ENCODE assay signal across 31 cellular contexts in the genomic region with DNA sequence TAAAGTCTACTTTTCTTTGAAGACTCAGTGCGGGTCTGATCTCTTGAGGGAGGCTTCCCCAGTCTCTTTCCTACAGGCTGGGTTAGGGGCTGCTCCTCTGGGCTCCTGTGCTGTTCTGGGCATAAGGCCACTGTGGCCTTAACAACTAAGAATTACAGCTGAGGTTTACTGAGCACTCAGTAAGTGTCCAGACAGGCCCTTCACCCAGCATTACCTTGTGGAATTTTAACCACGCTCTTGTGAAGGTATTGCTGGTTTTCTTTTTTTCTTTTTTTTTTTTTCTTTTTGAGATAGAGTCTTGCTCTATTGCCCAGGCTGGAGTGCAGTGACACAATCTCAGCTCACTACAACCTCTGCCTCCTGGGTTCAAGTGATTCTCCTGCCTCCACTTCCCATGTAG. TPM values are rescaled to one million over a fixed set of nuclear protein-coding genes. Genes with fewer than 3 reads are reported as not detected.
"Had no signal": no experiment of that assay in that cellular context is flagged by ENCODE, and none has a peak within 500 bp of the region (broad histone marks: within the 10 kb centered on the region; RNA-seq: fewer than 3 reads in every experiment).

No MANE protein-coding gene starts in this region.

- H3K36me3 ChIP-seq: ascending aorta, brain microvascular endothelial cell, esophagus muscularis mucosa, gastrocnemius medialis had no signal

- H3K27ac ChIP-seq: ascending aorta, brain microvascular endothelial cell, coronary artery, esophagus muscularis mucosa, foreskin keratinocyte, gastrocnemius medialis had no signal

- FAIRE-seq: bronchial epithelial cell had no signal

- H3K4me1 ChIP-seq: foreskin keratinocyte had no signal

- ATAC-seq: activated CD4-positive, alpha-beta T cell treated with anti-CD3 and anti-CD28 coated beads for 36 hours; activated CD8-positive, alpha-beta memory T cell treated with anti-CD3 and anti-CD28 coated beads, Interleukin-2, amount 10 ng/mL, durations not matched to agents 7 days and 5 days; activated CD8-positive, alpha-beta T cell treated with anti-CD3 and anti-CD28 coated beads, Interleukin-2, amount 10 ng/mL, durations not matched to agents 7 days and 5 days; activated naive CD4-positive, alpha-beta T cell treated with anti-CD3 and anti-CD28 coated beads, Interleukin-2, amount 50 U/mL, for 72 hours; foreskin keratinocyte; gastrocnemius medialis had no signal

- H3K9me3 ChIP-seq: ascending aorta, esophagus muscularis mucosa, gastrocnemius medialis had no signal

- H3K4me3 ChIP-seq: ascending aorta, coronary artery, dorsolateral prefrontal cortex, esophagus muscularis mucosa, gastrocnemius medialis had no signal

- DNase-seq: activated CD4-positive, alpha-beta memory T cell treated with anti-CD3 and anti-CD28 coated beads for 36 hours; activated CD4-positive, alpha-beta T cell treated with anti-CD3 and anti-CD28 coated beads for 36 hours; activated CD4-positive, alpha-beta T cell treated with anti-CD3 and anti-CD28 coated beads, Interleukin-2, amount 10 ng/mL, durations not matched to agents 24 days and 14 days; activated CD4-positive, CD25-positive, alpha-beta regulatory T cell; activated CD4-positive, CD25-positive, alpha-beta regulatory T cell treated with anti-CD3 and anti-CD28 coated beads, Interleukin-2, amount 50 U/mL, for 72 hours; activated CD8-positive, alpha-beta memory T cell treated with anti-CD3 and anti-CD28 coated beads, Interleukin-2, amount 10 ng/mL, durations not matched to agents 7 days and 5 days; activated CD8-positive, alpha-beta memory T cell treated with anti-CD3 and anti-CD28 coated beads, Interleukin-2, amount 50 U/mL, for 4 hours; activated CD8-positive, alpha-beta T cell treated with anti-CD3 and anti-CD28 coated beads, Interleukin-2, amount 10 ng/mL, durations not matched to agents 7 days and 5 days; activated gamma-delta T cell; activated naive CD4-positive, alpha-beta T cell; activated naive CD4-positive, alpha-beta T cell treated with anti-CD3 and anti-CD28 coated beads, Interleukin-2, amount 10 ng/mL, durations not matched to agents 7 days and 5 days; activated naive CD8-positive, alpha-beta T cell treated with anti-CD3 and anti-CD28 coated beads, Interleukin-2, amount 10 ng/mL, durations not matched to agents 7 days and 5 days; activated T-cell treated with anti-CD3 and anti-CD28 coated beads, Interleukin-2, amount 50 U/mL, for 1 hour; activated T-cell treated with anti-CD3 and anti-CD28 coated beads, Interleukin-2, amount 50 U/mL, for 48 hours; brain microvascular endothelial cell; effector memory CD4-positive, alpha-beta T cell; erythroblast; gastrocnemius medialis; T-helper 2 cell had no signal

- H3K36me3 Mint-ChIP-seq: activated CD4-positive, alpha-beta memory T cell treated with anti-CD3 and anti-CD28 coated beads for 36 hours; activated naive CD4-positive, alpha-beta T cell treated with anti-CD3 and anti-CD28 coated beads, Interleukin-2, amount 10 ng/mL, durations not matched to agents 7 days and 5 days; activated naive CD4-positive, alpha-beta T cell treated with anti-CD3 and anti-CD28 coated beads, Interleukin-2, amount 50 U/mL, for 72 hours; activated naive CD8-positive, alpha-beta T cell treated with anti-CD3 and anti-CD28 coated beads, Interleukin-2, amount 10 ng/mL, durations not matched to agents 7 days and 5 days had no signal

- H3K27ac Mint-ChIP-seq: activated CD4-positive, alpha-beta memory T cell treated with anti-CD3 and anti-CD28 coated beads for 36 hours; activated CD4-positive, alpha-beta T cell treated with anti-CD3 and anti-CD28 coated beads for 36 hours; activated CD4-positive, alpha-beta T cell treated with anti-CD3 and anti-CD28 coated beads, Interleukin-2, amount 10 ng/mL, durations not matched to agents 24 days and 14 days; activated CD8-positive, alpha-beta memory T cell treated with anti-CD3 and anti-CD28 coated beads, Interleukin-2, amount 10 ng/mL, durations not matched to agents 7 days and 5 days; activated CD8-positive, alpha-beta T cell treated with anti-CD3 and anti-CD28 coated beads, Interleukin-2, amount 10 ng/mL, durations not matched to agents 7 days and 5 days; activated naive CD4-positive, alpha-beta T cell treated with anti-CD3 and anti-CD28 coated beads, Interleukin-2, amount 10 ng/mL, durations not matched to agents 7 days and 5 days; activated naive CD4-positive, alpha-beta T cell treated with anti-CD3 and anti-CD28 coated beads, Interleukin-2, amount 50 U/mL, for 72 hours; activated naive CD8-positive, alpha-beta T cell treated with anti-CD3 and anti-CD28 coated beads, Interleukin-2, amount 10 ng/mL, durations not matched to agents 7 days and 5 days; dendritic cell treated with granulocyte-macrophage colony-stimulating factor and Interleukin-4, amounts not matched to agents 40 ng/mL and 50 ng/mL, for 4 days; endodermal cell had no signal

- H3K9me3 Mint-ChIP-seq: activated CD4-positive, alpha-beta memory T cell treated with anti-CD3 and anti-CD28 coated beads for 36 hours; activated CD4-positive, alpha-beta T cell treated with anti-CD3 and anti-CD28 coated beads, Interleukin-2, amount 10 ng/mL, durations not matched to agents 24 days and 14 days; activated naive CD4-positive, alpha-beta T cell treated with anti-CD3 and anti-CD28 coated beads, Interleukin-2, amount 10 ng/mL, durations not matched to agents 7 days and 5 days; activated naive CD4-positive, alpha-beta T cell treated with anti-CD3 and anti-CD28 coated beads, Interleukin-2, amount 50 U/mL, for 72 hours; activated naive CD8-positive, alpha-beta T cell treated with anti-CD3 and anti-CD28 coated beads, Interleukin-2, amount 10 ng/mL, durations not matched to agents 7 days and 5 days; central memory CD8-positive, alpha-beta T cell; dendritic cell treated with granulocyte-macrophage colony-stimulating factor and Interleukin-4, amounts not matched to agents 40 ng/mL and 50 ng/mL, for 4 days had no signal

- H3K4me3 Mint-ChIP-seq: activated CD4-positive, alpha-beta memory T cell treated with anti-CD3 and anti-CD28 coated beads for 36 hours; activated CD4-positive, alpha-beta T cell treated with anti-CD3 and anti-CD28 coated beads for 36 hours; activated CD4-positive, alpha-beta T cell treated with anti-CD3 and anti-CD28 coated beads, Interleukin-2, amount 10 ng/mL, durations not matched to agents 24 days and 14 days; activated CD8-positive, alpha-beta memory T cell treated with anti-CD3 and anti-CD28 coated beads, Interleukin-2, amount 10 ng/mL, durations not matched to agents 7 days and 5 days; activated CD8-positive, alpha-beta T cell treated with anti-CD3 and anti-CD28 coated beads, Interleukin-2, amount 10 ng/mL, durations not matched to agents 7 days and 5 days; activated naive CD4-positive, alpha-beta T cell treated with anti-CD3 and anti-CD28 coated beads, Interleukin-2, amount 10 ng/mL, durations not matched to agents 7 days and 5 days; activated naive CD8-positive, alpha-beta T cell treated with anti-CD3 and anti-CD28 coated beads, Interleukin-2, amount 10 ng/mL, durations not matched to agents 7 days and 5 days; central memory CD8-positive, alpha-beta T cell; dendritic cell treated with granulocyte-macrophage colony-stimulating factor and Interleukin-4, amounts not matched to agents 40 ng/mL and 50 ng/mL, for 4 days; endodermal cell had no signal

RNA-seq across cellular contexts. Expression of a gene that starts 3.6 kb away (rescaled TPM):
- total RNA-seq: activated CD4-positive, alpha-beta memory T cell treated with anti-CD3 and anti-CD28 coated beads for 36 hours; activated CD4-positive, alpha-beta T cell treated with anti-CD3 and anti-CD28 coated beads for 36 hours; activated CD4-positive, alpha-beta T cell treated with anti-CD3 and anti-CD28 coated beads, Interleukin-2, amount 10 ng/mL, durations not matched to agents 24 days and 14 days; activated CD8-positive, alpha-beta memory T cell treated with anti-CD3 and anti-CD28 coated beads for 36 hours; activated CD8-positive, alpha-beta memory T cell treated with anti-CD3 and anti-CD28 coated beads, Interleukin-2, amount 10 ng/mL, durations not matched to agents 7 days and 5 days; activated CD8-positive, alpha-beta T cell treated with anti-CD3 and anti-CD28 coated beads, Interleukin-2, amount 10 ng/mL, durations not matched to agents 7 days and 5 days; activated naive CD4-positive, alpha-beta T cell treated with anti-CD3 and anti-CD28 coated beads, Interleukin-2, amount 50 U/mL, for 72 hours; activated naive CD8-positive, alpha-beta T cell treated with anti-CD3 and anti-CD28 coated beads, Interleukin-2, amount 10 ng/mL, durations not matched to agents 7 days and 5 days; bronchial epithelial cell; foreskin keratinocyte; T-helper 1 cell treated with Interleukin-12 subunit alpha and Interleukin-12 subunit beta and Interleukin-4 antibody, amounts not matched to agents 30 ng/mL and 1 ng/mL, for 36 hours had no signal
- polyA plus RNA-seq: foreskin keratinocyte had no signal
